Comparison of ENCODE assay signal across 15 cellular contexts in the genomic region with DNA sequence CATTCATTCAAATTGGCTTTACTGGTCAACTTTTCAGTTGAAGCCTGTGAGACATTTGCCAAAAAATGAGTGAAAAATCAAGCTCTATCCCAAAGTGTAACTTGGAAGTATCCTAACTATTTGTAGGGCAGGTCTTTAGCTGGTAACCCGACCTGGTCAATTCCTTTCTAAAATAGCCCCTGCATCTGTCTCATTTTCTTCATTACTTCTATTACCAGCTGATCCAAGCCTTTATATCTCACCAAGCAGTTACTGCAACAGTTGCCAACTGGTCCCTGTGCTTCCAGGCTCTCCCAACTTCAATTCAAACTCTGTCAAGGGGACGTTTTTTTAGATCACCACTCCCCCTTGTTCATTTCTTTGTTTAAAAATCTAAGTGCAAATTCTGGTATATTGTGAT.
DNase-seq lines count a peak whose midpoint lies in the region; ATAC-seq and TF ChIP-seq lines count a peak whose summit lies in the region.
"Had no signal": no experiment of that assay in that cellular context is flagged by ENCODE, and none has a peak within 500 bp of the region (broad histone marks: within the 10 kb centered on the region; RNA-seq: fewer than 3 reads in every experiment).

No MANE protein-coding gene starts in this region.

- H3F3A ChIP-seq in MM.1S (ENCODE audit: insufficient read depth, low read length): no peaks in the 10 kb centered on the region

- H3K9ac ChIP-seq in MM.1S (ENCODE audit: low read length): no peak overlapping the region
- H3K9ac ChIP-seq: BLaER1 had no signal

- no peaks in the 10 kb centered on the region for H3K9me2 ChIP-seq in MM.1S (replicated peaks; ENCODE audit: insufficient read depth, low read length)

- H3K9me3 ChIP-seq in MM.1S (replicated peaks; ENCODE audit: insufficient read depth, low read length) (no peaks in the 10 kb centered on the region), osteoblast (ENCODE audit: low read depth, low read length) (no peaks in the 10 kb centered on the region)
- H3K9me3 ChIP-seq: Caco-2, HAP-1 had no signal

- no peak overlapping the region for H3K4me3 ChIP-seq in MM.1S (ENCODE audit: low read length)
- no peak overlapping the region for H3K4me3 ChIP-seq in osteoblast (ENCODE audit: insufficient read depth, low read length)
- H3K4me3 ChIP-seq: BLaER1, HAP-1 had no signal

- H3K4me2 ChIP-seq in MM.1S (ENCODE audit: low read depth, low read length): no peak overlapping the region
- no peak overlapping the region for H3K4me2 ChIP-seq in osteoblast (ENCODE audit: insufficient read depth, low read length)
- H3K4me2 ChIP-seq: BLaER1 had no signal

- ATAC-seq in HG03342 (IDR thresholded peaks at IDR 0.05; ENCODE audit: unreplicated experiment): no peak

- H3K27ac ChIP-seq in MM.1S (ENCODE audit: low read length): no peak overlapping the region
- H3K27ac ChIP-seq in VCaP: peak overlapping the region; percentile 85
- no peak overlapping the region for H3K27ac ChIP-seq in osteoblast (ENCODE audit: low read depth, low read length)
- H3K27ac ChIP-seq: BLaER1, HL-60 had no signal

- H4K20me1 ChIP-seq in MM.1S (ENCODE audit: insufficient read depth, low read length): no peaks in the 10 kb centered on the region
- H4K20me1 ChIP-seq in osteoblast (ENCODE audit: insufficient read depth, low read length): no peaks in the 10 kb centered on the region
- H4K20me1 ChIP-seq: BLaER1 had no signal

- H3K36me3 ChIP-seq in MM.1S (replicated peaks; ENCODE audit: insufficient read depth, low read length) (no peaks in the 10 kb centered on the region), osteoblast (ENCODE audit: insufficient read depth, low read length) (no peaks in the 10 kb centered on the region)
- H3K36me3 ChIP-seq: BLaER1, HAP-1 had no signal

- H3K79me2 ChIP-seq in MM.1S (ENCODE audit: low read length): no peaks in the 10 kb centered on the region
- no peaks in the 10 kb centered on the region for H3K79me2 ChIP-seq in osteoblast (ENCODE audit: insufficient read depth, low read length)

- H2AFZ ChIP-seq in MM.1S (ENCODE audit: low read length) (no peak overlapping the region), osteoblast (ENCODE audit: low read length) (peak overlapping the region; percentile 54)

- TF ChIP-seq CTCF in MM.1S (IDR thresholded peaks at IDR 0.05; ENCODE audit: low read length) (no peak), VCaP (conservative IDR thresholded peaks at IDR 0.05) (no peak), osteoblast (IDR thresholded peaks at IDR 0.05; ENCODE audit: extremely low read depth, low read depth, low read length) (no peak), GM10266 (IDR thresholded peaks at IDR 0.05; ENCODE audit: control insufficient read depth, insufficient read depth, low read depth, missing control alignments) (no peak)

- no peaks in the 10 kb centered on the region for H3K4me1 ChIP-seq in MM.1S (ENCODE audit: low read length)
- no peaks in the 10 kb centered on the region for H3K4me1 ChIP-seq in osteoblast (ENCODE audit: insufficient read depth, low read length)
- H3K4me1 ChIP-seq: Caco-2 had no signal

- DNase-seq in MM.1S: peak; percentile 3
- peak; percentile 83 for DNase-seq in myocyte (ENCODE audit: low read depth)
- DNase-seq in osteoblast (ENCODE audit: insufficient read length, low spot score, missing footprints): no peak
- no peak for DNase-seq in inferior parietal cortex (ENCODE audit: extremely low spot score)
- no peak for DNase-seq in GM10266 (ENCODE audit: extremely low spot score)
- no peak for DNase-seq in DMS79 (lab: John Stamatoyannopoulos, UW)
- DNase-seq: 8988T; AML-193; Caco-2; CD8-positive, alpha-beta memory T cell had no signal

- H3K27me3 ChIP-seq in MM.1S (replicated peaks; ENCODE audit: insufficient read depth, low read length) (no peaks in the 10 kb centered on the region), osteoblast (ENCODE audit: insufficient read depth, low read length) (no peaks in the 10 kb centered on the region)
- H3K27me3 ChIP-seq: BLaER1 had no signal

Comparison
In these comparisons a context has a peak if more than half of its experiments do, and no peak if none do; other contexts are left out.
1. DNase-seq: peak in MM.1S (single experiment) and myocyte (single experiment); none in osteoblast (single experiment), inferior parietal cortex (single experiment), GM10266 (single experiment) and DMS79 (single experiment).